ENCODE assay signal across 10 cellular contexts in genomic region chr2:63843791-63844190, GRCh38. TPM values are rescaled to one million over a fixed set of nuclear protein-coding genes. Genes with fewer than 3 reads are reported as not detected.
DNase-seq lines count a peak whose midpoint lies in the region; ATAC-seq and TF ChIP-seq lines count a peak whose summit lies in the region.
"Had no signal": no experiment of that assay in that cellular context is flagged by ENCODE, and none has a peak within 500 bp of the region (broad histone marks: within the 10 kb centered on the region; RNA-seq: fewer than 3 reads in every experiment).

No MANE protein-coding gene starts in this region.

- TF ChIP-seq CTCF in WTC11 (IDR thresholded peaks at IDR 0.05) (no peak), fibroblast of villous mesenchyme (IDR thresholded peaks at IDR 0.05; ENCODE audit: insufficient read depth, low read depth, low read length) (no peak), psoas muscle (IDR thresholded peaks at IDR 0.05) (no peak), vagina (IDR thresholded peaks at IDR 0.05) (no peak)

- DNase-seq in H7 (no peak), WTC11 (ENCODE audit: low spot score) (no peak), fibroblast of villous mesenchyme (ENCODE audit: low read depth) (no peak), psoas muscle (no peak), NCI-H2029 treated with DMSO at 0.1 percent for 48 hours (lab: John Stamatoyannopoulos, UW) (no peak), vagina (ENCODE audit: extremely low spot score in 2 of 2) (no peak)
- no peak for DNase-seq in stimulated activated CD8-positive, alpha-beta memory T cell treated with anti-CD3 and anti-CD28 coated beads, Interleukin-4, amount 100 ng/mL, for 48 hours
- DNase-seq: activated CD4-positive, alpha-beta T cell treated with anti-CD3 and anti-CD28 coated beads for 1 hour; dermis blood vessel endothelial cell; NCI-H526 treated with DMSO at 0.1 percent for 48 hours had no signal

- intact Hi-C loops in psoas muscle (cut with DNase I) = loop anchor here (5.0 kb wide), 4 partner anchors 44 to 256 kb away; partner anchors contain the start of genes MDH1 (in 1 of the 2) and WDPCP (in 1 of the 2)
- intact Hi-C loops in vagina (cut with DNase I) = no loop called here

- no peaks in the 10 kb centered on the region for H3K9me3 ChIP-seq in psoas muscle
- H3K9me3 ChIP-seq in vagina = no peaks in the 10 kb centered on the region

- peak overlapping the region; percentile 96 for H3K27ac ChIP-seq in psoas muscle
- no peak overlapping the region for H3K27ac ChIP-seq in vagina

- peaks cover 51% of the 10 kb centered on the region for H3K4me1 ChIP-seq in psoas muscle
- peaks cover 53% of the 10 kb centered on the region for H3K4me1 ChIP-seq in vagina

- H3K4me3 ChIP-seq in H7 (ENCODE audit: insufficient read depth, low read depth, low read length) (peak overlapping the region; percentile 88), fibroblast of villous mesenchyme (ENCODE audit: low read depth, low read length) (peak overlapping the region; percentile 84), psoas muscle (peak overlapping the region; percentile 76), vagina (no peak overlapping the region)

- H3K4me3 Mint-ChIP-seq in WTC11 = peak overlapping the region; percentile 100

- H3K27me3 Mint-ChIP-seq in WTC11 (ENCODE audit: low read depth) = no peaks in the 10 kb centered on the region

- no peaks in the 10 kb centered on the region for H3K9me3 Mint-ChIP-seq in WTC11

- WGBS in psoas muscle, 3 donors = 54 to 62% (median 56%) methylated on average over 2 of the region's 2 CpGs

- POLR2A ChIA-PET in WTC11 (lab: Charles Lee) = interaction anchor here (0.8 to 2.1 kb wide), 4 partner anchors 12 to 145 kb away, joined by 3 to 5 read pairs (median 3); no protein-coding TSS in a partner anchor

- peak overlapping the region; percentile 100 for H3K27ac Mint-ChIP-seq in WTC11

- H3K4me1 Mint-ChIP-seq in WTC11 = peaks cover 58% of the 10 kb centered on the region

- H3K27me3 ChIP-seq in H7 (ENCODE audit: control insufficient read depth, insufficient read depth, low read length) (no peaks in the 10 kb centered on the region), psoas muscle (ENCODE audit: insufficient read depth in 3 of 3, low read length in 2 of 3) (no peaks in the 10 kb centered on the region), vagina (no peaks in the 10 kb centered on the region)

- H3K36me3 ChIP-seq in H7 (replicated peaks; ENCODE audit: control insufficient read depth, insufficient read depth, low read length) = no peaks in the 10 kb centered on the region
- peaks cover 0 to 2% of the 10 kb centered on the region in 2 donors for H3K36me3 ChIP-seq in psoas muscle (ENCODE audit: insufficient read depth in 1 of 2, low read depth in 1 of 2)
- no peaks in the 10 kb centered on the region for H3K36me3 ChIP-seq in vagina

- CTCF ChIA-PET in WTC11 (lab: Charles Lee) = interaction anchor here (0.9 to 1.0 kb wide), 2 partner anchors 23 to 145 kb away, joined by 4 read pairs; no protein-coding TSS in a partner anchor

- no peak for TF ChIP-seq POLR2A in vagina (IDR thresholded peaks at IDR 0.05)

- ATAC-seq in WTC11 = no peak
- no peak for ATAC-seq in psoas muscle

- peaks cover 45% of the 10 kb centered on the region for H3K36me3 Mint-ChIP-seq in WTC11

TF ChIP-seq in WTC11, 78 proteins besides CTCF, POLR2A, EP300 and RAD21:
- no peak for TF ChIP-seq CREM (CRISPR knock-in tag; IDR thresholded peaks at IDR 0.05)
- no peak for TF ChIP-seq CBFB (CRISPR knock-in tag; IDR thresholded peaks at IDR 0.05; ENCODE audit: low read depth)
- TF ChIP-seq PRDM15 (CRISPR knock-in tag; IDR thresholded peaks at IDR 0.05) = no peak
- TF ChIP-seq ZNF138 (CRISPR knock-in tag; conservative IDR thresholded peaks at IDR 0.05) = no peak
- TF ChIP-seq, protein P1, sequence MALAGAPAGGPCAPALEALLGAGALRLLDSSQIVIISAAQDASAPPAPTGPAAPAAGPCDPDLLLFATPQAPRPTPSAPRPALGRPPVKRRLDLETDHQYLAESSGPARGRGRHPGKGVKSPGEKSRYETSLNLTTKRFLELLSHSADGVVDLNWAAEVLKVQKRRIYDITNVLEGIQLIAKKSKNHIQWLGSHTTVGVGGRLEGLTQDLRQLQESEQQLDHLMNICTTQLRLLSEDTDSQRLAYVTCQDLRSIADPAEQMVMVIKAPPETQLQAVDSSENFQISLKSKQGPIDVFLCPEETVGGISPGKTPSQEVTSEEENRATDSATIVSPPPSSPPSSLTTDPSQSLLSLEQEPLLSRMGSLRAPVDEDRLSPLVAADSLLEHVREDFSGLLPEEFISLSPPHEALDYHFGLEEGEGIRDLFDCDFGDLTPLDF (CRISPR knock-in tag; IDR thresholded peaks at IDR 0.05) = no peak
- TF ChIP-seq, protein P2, sequence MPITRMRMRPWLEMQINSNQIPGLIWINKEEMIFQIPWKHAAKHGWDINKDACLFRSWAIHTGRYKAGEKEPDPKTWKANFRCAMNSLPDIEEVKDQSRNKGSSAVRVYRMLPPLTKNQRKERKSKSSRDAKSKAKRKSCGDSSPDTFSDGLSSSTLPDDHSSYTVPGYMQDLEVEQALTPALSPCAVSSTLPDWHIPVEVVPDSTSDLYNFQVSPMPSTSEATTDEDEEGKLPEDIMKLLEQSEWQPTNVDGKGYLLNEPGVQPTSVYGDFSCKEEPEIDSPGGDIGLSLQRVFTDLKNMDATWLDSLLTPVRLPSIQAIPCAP (CRISPR knock-in tag; IDR thresholded peaks at IDR 0.05) = no peak
- TF ChIP-seq ZNF281 (CRISPR knock-in tag; IDR thresholded peaks at IDR 0.05) = no peak
- TF ChIP-seq NR1H2 (CRISPR knock-in tag; IDR thresholded peaks at IDR 0.05) = no peak
- no peak for TF ChIP-seq ETV6 (CRISPR knock-in tag; IDR thresholded peaks at IDR 0.05)
- TF ChIP-seq, protein P3, sequence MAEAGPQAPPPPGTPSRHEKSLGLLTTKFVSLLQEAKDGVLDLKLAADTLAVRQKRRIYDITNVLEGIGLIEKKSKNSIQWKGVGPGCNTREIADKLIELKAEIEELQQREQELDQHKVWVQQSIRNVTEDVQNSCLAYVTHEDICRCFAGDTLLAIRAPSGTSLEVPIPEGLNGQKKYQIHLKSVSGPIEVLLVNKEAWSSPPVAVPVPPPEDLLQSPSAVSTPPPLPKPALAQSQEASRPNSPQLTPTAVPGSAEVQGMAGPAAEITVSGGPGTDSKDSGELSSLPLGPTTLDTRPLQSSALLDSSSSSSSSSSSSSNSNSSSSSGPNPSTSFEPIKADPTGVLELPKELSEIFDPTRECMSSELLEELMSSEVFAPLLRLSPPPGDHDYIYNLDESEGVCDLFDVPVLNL (CRISPR knock-in tag; IDR thresholded peaks at IDR 0.05; ENCODE audit: borderline replicate concordance, low read depth) = no peak
- no peak for TF ChIP-seq ZNF263 (CRISPR knock-in tag; IDR thresholded peaks at IDR 0.05; ENCODE audit: low read depth)
TF ChIP-seq in WTC11: peak in this region for 0.

RNA-seq across cellular contexts. Expression of gene UGP2, which starts 2.1 kb away (rescaled TPM):
- 324 and 639 TPM in 2 replicates for total RNA-seq in H7 (2014; rRNA removed; shearing (Covaris generic))
- 543 to 626 TPM (median 606 TPM) in 3 replicates for total RNA-seq in WTC11 (2021)
- 148 and 221 TPM in 2 replicates for total RNA-seq in fibroblast of villous mesenchyme
- 100 to 1,000 TPM; 402 to 903 (median 596) TPM for total RNA-seq in psoas muscle
- polyA plus RNA-seq in psoas muscle = 100 to 1,000 TPM; 391 to 656 (median 520) TPM
- total RNA-seq in vagina = 78.6 TPM

Comparison
In these comparisons a context has a peak if more than half of its experiments do, and no peak if none do; other contexts are left out.
1. H3K4me3 ChIP-seq: peak in H7 (single experiment), fibroblast of villous mesenchyme (single experiment) and psoas muscle (single experiment); none in vagina (0 of 2).